In genomic region chr13:41512441-41512840, GRCh38 we compare ENCODE assay signal across 32 cellular contexts. TPM values are rescaled to one million over a fixed set of nuclear protein-coding genes. Genes with fewer than 3 reads are reported as not detected.
DNase-seq lines count a peak whose midpoint lies in the region; FAIRE-seq and TF ChIP-seq lines count a peak whose summit lies in the region.
"Had no signal": no experiment of that assay in that cellular context is flagged by ENCODE, and none has a peak within 500 bp of the region (broad histone marks: within the 10 kb centered on the region; RNA-seq: fewer than 3 reads in every experiment).

No MANE protein-coding gene starts in this region.

- peaks cover 3% of the 10 kb centered on the region; the same call in 1 of the 2 replicates for H3K9me3 ChIP-seq in OCI-LY1 (ENCODE audit: low read length)
- H3K9me3 ChIP-seq in H1 (ENCODE audit: insufficient read depth in 2 of 2, low read depth in 1 of 2, low read length in 1 of 2): no peaks in the 10 kb centered on the region
- H3K9me3 ChIP-seq in tibial artery: no peaks in the 10 kb centered on the region
- H3K9me3 ChIP-seq: adrenal gland, ovary had no signal

- TF ChIP-seq CTCF in OCI-LY1 (IDR thresholded peaks at IDR 0.05; ENCODE audit: low read length) (no peak), H1 (IDR thresholded peaks at IDR 0.05; ENCODE audit: control extremely low read depth in 1 of 3, insufficient read depth in 1 of 3, low read depth in 1 of 3, low read length in 3 of 3) (no peak), osteocyte (IDR thresholded peaks at IDR 0.05) (no peak), tibial artery (IDR thresholded peaks at IDR 0.05) (no peak)

- H3K79me2 ChIP-seq in OCI-LY1 (ENCODE audit: insufficient read depth, low read length) (no peaks in the 10 kb centered on the region), H1 (ENCODE audit: control insufficient read depth in 1 of 2, insufficient read depth in 2 of 2, low read length in 2 of 2) (no peaks in the 10 kb centered on the region)

- H3K9ac ChIP-seq in OCI-LY1 (ENCODE audit: low read length) (peak overlapping the region; percentile 64), H1 (replicated peaks in 1 of 4; ENCODE audit: extremely low read depth in 1 of 4, low read depth in 3 of 4, low read length in 3 of 4) (no peak overlapping the region)

- no peak overlapping the region for H2BK12ac ChIP-seq in H1 (ENCODE audit: low read depth, low read length)

- no peak overlapping the region for H3K4ac ChIP-seq in H1 (replicated peaks; ENCODE audit: insufficient read length, low read depth, low read length)

- H3K27me3 ChIP-seq in OCI-LY1 (ENCODE audit: insufficient read depth, low read length) (no peaks in the 10 kb centered on the region), H1 (replicated peaks in 1 of 4; ENCODE audit: control insufficient read depth in 3 of 4, extremely low read depth in 1 of 4, insufficient read depth in 3 of 4, low read length in 3 of 4) (no peaks in the 10 kb centered on the region), tibial artery (no peaks in the 10 kb centered on the region)
- H3K27me3 ChIP-seq: adrenal gland, ovary had no signal

- H3K56ac ChIP-seq in H1 (replicated peaks; ENCODE audit: insufficient read length, low read depth, low read length): no peak overlapping the region

- no peak overlapping the region for H2BK20ac ChIP-seq in H1 (ENCODE audit: low read length)

- H3K27me3 Mint-ChIP-seq in osteocyte (ENCODE audit: unreplicated experiment): peaks cover 15% of the 10 kb centered on the region
- H3K27me3 Mint-ChIP-seq: activated CD4-positive, alpha-beta memory T cell treated with anti-CD3 and anti-CD28 coated beads, Interleukin-2, amount 10 ng/mL, durations not matched to agents 7 days and 5 days; activated T-helper 17 cell treated with anti-CD3 and anti-CD28 coated beads, Interleukin-2, amount 50 U/mL, for 72 hours; CD8-positive, alpha-beta memory T cell; natural killer cell treated with Interleukin-12 subunit alpha and Interleukin-12 subunit beta and Interleukin-15 and Interleukin-18, amount 100 ng/mL, for 72 hours; T-helper 17 cell had no signal

- no peak for TF ChIP-seq POLR2A in GM12891 (IDR thresholded peaks at IDR 0.05; ENCODE audit: low read depth, low read length)
- TF ChIP-seq POLR2A in H1 (IDR thresholded peaks at IDR 0.05; ENCODE audit: control extremely low read depth in 1 of 2, low read depth in 2 of 2, low read length in 2 of 2): no peak

- H2BK15ac ChIP-seq in H1 (ENCODE audit: low read length): no peak overlapping the region

- H3K4me3 Mint-ChIP-seq in osteocyte (ENCODE audit: unreplicated experiment): no peak overlapping the region
- H3K4me3 Mint-ChIP-seq: activated CD4-positive, alpha-beta memory T cell treated with anti-CD3 and anti-CD28 coated beads, Interleukin-2, amount 10 ng/mL, durations not matched to agents 7 days and 5 days; activated naive CD4-positive, alpha-beta T cell treated with anti-CD3 and anti-CD28 coated beads, Interleukin-2, amount 10 ng/mL, durations not matched to agents 7 days and 5 days; activated T-helper 17 cell treated with anti-CD3 and anti-CD28 coated beads, Interleukin-2, amount 50 U/mL, for 72 hours; CD8-positive, alpha-beta memory T cell; natural killer cell treated with Interleukin-12 subunit alpha and Interleukin-12 subunit beta and Interleukin-15 and Interleukin-18, amount 100 ng/mL, for 72 hours; T-helper 17 cell had no signal

- FAIRE-seq in GM12891 (lab: Jason Lieb, UNC): peak; percentile 52
- FAIRE-seq in H1 (lab: Jason Lieb, UNC): no peak
- FAIRE-seq: keratinocyte had no signal

- H3K4me3 ChIP-seq in OCI-LY1 (ENCODE audit: low read depth, low read length, poor library complexity, severe bottlenecking): peak overlapping the region; percentile 30
- no peak overlapping the region for H3K4me3 ChIP-seq in H1 (ENCODE audit: extremely low read depth in 1 of 4, insufficient read depth in 2 of 4, low read depth in 3 of 4, low read length in 4 of 4)
- no peak overlapping the region for H3K4me3 ChIP-seq in tibial artery
- H3K4me3 ChIP-seq: adrenal gland, ovary, PC-9, skin epidermis had no signal

- TF ChIP-seq RAD21 in H1 (IDR thresholded peaks at IDR 0.05 in 1 of 2, conservative IDR thresholded peaks at IDR 0.05 in 1 of 2; ENCODE audit: low read depth in 2 of 2, low read length in 2 of 2): no peak

- no peak overlapping the region for H3K14ac ChIP-seq in H1 (ENCODE audit: insufficient read length)

- H3K18ac ChIP-seq in H1 (ENCODE audit: extremely low read depth, low read length): no peak overlapping the region; the same call in 1 of the 2 replicates

- H4K20me1 ChIP-seq in OCI-LY1 (ENCODE audit: insufficient read depth, low read length): no peaks in the 10 kb centered on the region
- H4K20me1 ChIP-seq in H1 (replicated peaks in 1 of 2; ENCODE audit: control insufficient read depth in 1 of 2, insufficient read depth in 2 of 2, low read length in 2 of 2): no peaks in the 10 kb centered on the region

- no peaks in the 10 kb centered on the region for H3K79me1 ChIP-seq in H1 (ENCODE audit: low read depth, low read length)

- intact Hi-C loops in tibial artery (cut with DNase I; ENCODE audit: low total_unique reads): no loop called here

- CTCF ChIA-PET in H1 (lab: Charles Lee; ENCODE audit: partially characterized antibody): interaction anchor here (1.7 kb wide), 1 partner anchor 53 kb away, joined by 4 read pairs; no protein-coding TSS in a partner anchor

- H3K9me3 Mint-ChIP-seq in osteocyte (ENCODE audit: unreplicated experiment): no peaks in the 10 kb centered on the region
- H3K9me3 Mint-ChIP-seq: activated CD4-positive, alpha-beta memory T cell treated with anti-CD3 and anti-CD28 coated beads, Interleukin-2, amount 10 ng/mL, durations not matched to agents 7 days and 5 days; activated naive CD4-positive, alpha-beta T cell treated with anti-CD3 and anti-CD28 coated beads, Interleukin-2, amount 10 ng/mL, durations not matched to agents 7 days and 5 days; activated T-helper 17 cell treated with anti-CD3 and anti-CD28 coated beads, Interleukin-2, amount 50 U/mL, for 72 hours; CD8-positive, alpha-beta memory T cell; natural killer cell treated with Interleukin-12 subunit alpha and Interleukin-12 subunit beta and Interleukin-15 and Interleukin-18, amount 100 ng/mL, for 72 hours had no signal

- H4K8ac ChIP-seq in H1 (ENCODE audit: extremely low read depth, insufficient read depth, low read length): no peak overlapping the region

- no peaks in the 10 kb centered on the region for H3K23me2 ChIP-seq in H1 (ENCODE audit: low read depth, low read length)

- peak overlapping the region; percentile 61 for H3K4me2 ChIP-seq in OCI-LY1 (ENCODE audit: low read length)
- H3K4me2 ChIP-seq in H1 (ENCODE audit: insufficient read depth in 1 of 2, low read depth in 2 of 2, low read length in 2 of 2): no peak overlapping the region
- H3K4me2 ChIP-seq: PC-9 had no signal

- peaks cover 6% of the 10 kb centered on the region; the same call in 1 of the 2 replicates for H3F3A ChIP-seq in OCI-LY1 (ENCODE audit: insufficient read depth, low read length)

- no peak overlapping the region for H4K91ac ChIP-seq in H1 (replicated peaks; ENCODE audit: insufficient read length, low read length)

- H2BK5ac ChIP-seq in H1 (ENCODE audit: low read depth, low read length): no peak overlapping the region

- no peaks in the 10 kb centered on the region for H3K36me3 ChIP-seq in OCI-LY1 (ENCODE audit: insufficient read depth, low read length)
- no peaks in the 10 kb centered on the region for H3K36me3 ChIP-seq in H1 (ENCODE audit: control insufficient read depth in 2 of 4, insufficient read depth in 4 of 4, low read length in 3 of 4)
- H3K36me3 ChIP-seq in tibial artery: no peaks in the 10 kb centered on the region
- H3K36me3 ChIP-seq: adrenal gland, ovary had no signal

- H2AK5ac ChIP-seq in H1 (ENCODE audit: low read depth, low read length): no peak overlapping the region

- TF ChIP-seq EP300 in H1 (IDR thresholded peaks at IDR 0.05; ENCODE audit: borderline replicate concordance in 1 of 2, low read depth in 2 of 2, low read length in 2 of 2): no peak

- H3K27ac ChIP-seq in OCI-LY1 (ENCODE audit: low read depth, low read length, poor library complexity, severe bottlenecking): peak overlapping the region; percentile 92
- H3K27ac ChIP-seq in H1 (ENCODE audit: low read depth, low read length): no peak overlapping the region
- H3K27ac ChIP-seq in tibial artery: no peak overlapping the region
- H3K27ac ChIP-seq: adrenal gland, ovary, PC-9, skin epidermis had no signal

- H3K9me2 ChIP-seq in OCI-LY1 (ENCODE audit: low read depth, low read length): no peaks in the 10 kb centered on the region

- H4K5ac ChIP-seq in H1 (ENCODE audit: insufficient read length, low read depth, low read length): no peak overlapping the region

- H3K4me1 ChIP-seq in OCI-LY1 (ENCODE audit: insufficient read depth, low read length, severe bottlenecking) (peaks cover 30% of the 10 kb centered on the region), H1 (replicated peaks in 1 of 4; ENCODE audit: control insufficient read depth in 3 of 4, insufficient read depth in 4 of 4, low read length in 3 of 4) (no peaks in the 10 kb centered on the region), tibial artery (no peaks in the 10 kb centered on the region)
- H3K4me1 ChIP-seq: adrenal gland had no signal

- WGBS in H1 (ENCODE audit: extremely low coverage in 1 of 2, insufficient coverage in 1 of 2, insufficient read length in 1 of 2, insufficient replicate concordance in 2 of 2, low coverage in 1 of 2, low lambda C conversion rate in 2 of 2, missing lambda C conversion rate in 1 of 2), 2 experiments: 90% methylated on average over 9 of the region's 9 CpGs; no CpG with 5 or more reads in 1 of the 2 experiments

- H3K23ac ChIP-seq in H1 (ENCODE audit: insufficient read length): no peak overlapping the region

- POLR2A ChIA-PET in H1 (lab: Charles Lee; ENCODE audit: partially characterized antibody): interaction anchor here (0.6 kb wide), 1 partner anchor 86 kb away, joined by 3 read pairs; no protein-coding TSS in a partner anchor

- H2AFZ ChIP-seq in OCI-LY1 (ENCODE audit: low read length) (peak overlapping the region; percentile 60), H1 (ENCODE audit: low read length) (peak overlapping the region; percentile 63; the same call in 1 of the 2 replicates)
- H2AFZ ChIP-seq: PC-9 had no signal

- H3K4me1 Mint-ChIP-seq in osteocyte (ENCODE audit: unreplicated experiment): no peaks in the 10 kb centered on the region
- H3K4me1 Mint-ChIP-seq: activated CD4-positive, alpha-beta memory T cell treated with anti-CD3 and anti-CD28 coated beads, Interleukin-2, amount 10 ng/mL, durations not matched to agents 7 days and 5 days; activated naive CD4-positive, alpha-beta T cell treated with anti-CD3 and anti-CD28 coated beads, Interleukin-2, amount 10 ng/mL, durations not matched to agents 7 days and 5 days; activated T-helper 17 cell treated with anti-CD3 and anti-CD28 coated beads, Interleukin-2, amount 50 U/mL, for 72 hours had no signal

- no peak overlapping the region for H2BK120ac ChIP-seq in H1 (replicated peaks; ENCODE audit: low read depth, low read length)

- H3K36me3 Mint-ChIP-seq in osteocyte (ENCODE audit: unreplicated experiment): no peaks in the 10 kb centered on the region
- H3K36me3 Mint-ChIP-seq: activated naive CD4-positive, alpha-beta T cell treated with anti-CD3 and anti-CD28 coated beads, Interleukin-2, amount 10 ng/mL, durations not matched to agents 7 days and 5 days; CD8-positive, alpha-beta memory T cell; natural killer cell treated with Interleukin-12 subunit alpha and Interleukin-12 subunit beta and Interleukin-15 and Interleukin-18, amount 100 ng/mL, for 72 hours had no signal

- DNase-seq in GM12891 (ENCODE audit: insufficient read length, low spot score) (no peak), H1 (ENCODE audit: low read depth in 1 of 2, low spot score in 2 of 2) (no peak), osteocyte (ENCODE audit: extremely low spot score, unreplicated experiment) (peak; percentile 32), NCI-H2029 treated with DMSO at 0.1 percent for 48 hours (lab: John Stamatoyannopoulos, UW) (no peak), tibial artery (no peak), NOMO-1 treated with DMSO at 0.1 percent for 48 hours (lab: John Stamatoyannopoulos, UW; ENCODE audit: unreplicated experiment) (no peak)
- DNase-seq: activated CD4-positive, alpha-beta memory T cell treated with anti-CD3 and anti-CD28 coated beads, Interleukin-2, amount 10 ng/mL, durations not matched to agents 7 days and 5 days; activated CD4-positive, CD25-positive, alpha-beta regulatory T cell treated with anti-CD3 and anti-CD28 coated beads, Interleukin-2, amount 50 U/mL, for 72 hours; activated CD8-positive, alpha-beta memory T cell treated with anti-CD3 and anti-CD28 coated beads, Interleukin-2, amount 50 U/mL, for 48 hours; activated naive CD4-positive, alpha-beta T cell treated with anti-CD3 and anti-CD28 coated beads, Interleukin-2, amount 10 ng/mL, durations not matched to agents 7 days and 5 days; adrenal gland; AML-193; cerebellar nuclear complex; DMS 273 treated with DMSO at 0.1 percent for 48 hours; EL; midbrain; NCI-H1092 treated with DMSO at 0.1 percent for 48 hours; NCI-H187 treated with DMSO at 0.1 percent for 48 hours; NCI-H2171 treated with DMSO at 0.1 percent for 48 hours; NCI-H510A treated with DMSO at 0.1 percent for 48 hours; ovary; PC-9; retina; stimulated activated naive CD8-positive, alpha-beta T cell treated with anti-CD3 and anti-CD28 coated beads, Interleukin-15, Interleukin-2, amounts not matched to agents 100 U/mL and 50 U/mL, for 24 hours; T-helper 17 cell had no signal

- H3K27ac Mint-ChIP-seq in osteocyte (ENCODE audit: unreplicated experiment): no peak overlapping the region
- H3K27ac Mint-ChIP-seq: activated CD4-positive, alpha-beta memory T cell treated with anti-CD3 and anti-CD28 coated beads, Interleukin-2, amount 10 ng/mL, durations not matched to agents 7 days and 5 days; activated naive CD4-positive, alpha-beta T cell treated with anti-CD3 and anti-CD28 coated beads, Interleukin-2, amount 10 ng/mL, durations not matched to agents 7 days and 5 days; activated T-helper 17 cell treated with anti-CD3 and anti-CD28 coated beads, Interleukin-2, amount 50 U/mL, for 72 hours; T-helper 17 cell had no signal

RNA-seq across cellular contexts. Expression of gene RGCC, which starts 55.1 kb away (rescaled TPM):
- polyA plus RNA-seq in GM12891 (2012; ENCODE audit: low read depth, missing spikeins): 8.9 TPM
- 0.41 and 0.46 TPM in 2 replicates for total RNA-seq in H1 (2021; fragmentation: NEBNext Ultra II Directional; extraction: Animal tissue kit (Norgen Biotek cat#: 25700))
- polyA plus RNA-seq in H1 (2011; rRNA removed): 0.17 TPM in 1 of 2 replicates, not detected in the other
- 0.12 TPM for polyA plus RNA-seq in H1 (2011; cell fraction: cytosol; rRNA removed)
- 0.13 TPM for polyA plus RNA-seq in H1 (2011; cell fraction: nucleus; rRNA removed)
- polyA plus RNA-seq in H1 (2012, experiment 1 of 2): 0.18 to 0.27 TPM in 2 of 4 replicates, not detected in the others
- not detected for polyA plus RNA-seq in H1 (2012, experiment 2 of 2)
- 0.30 TPM for polyA plus RNA-seq in H1 (2013, experiment 1 of 2)
- 0.26 TPM for polyA plus RNA-seq in H1 (2013, experiment 2 of 2)
- polyA minus RNA-seq in H1 (2011; rRNA and poly(A)+ RNA removed): not detected in 2 replicates
- not detected for polyA minus RNA-seq in H1 (2011; cell fraction: cytosol; rRNA and poly(A)+ RNA removed)
- not detected for polyA minus RNA-seq in H1 (2011; cell fraction: nucleus; rRNA and poly(A)+ RNA removed)
- total RNA-seq in osteocyte: 1.3 and 1.6 TPM in 2 replicates
- total RNA-seq: A673 had no signal
